In the genomic region with DNA sequence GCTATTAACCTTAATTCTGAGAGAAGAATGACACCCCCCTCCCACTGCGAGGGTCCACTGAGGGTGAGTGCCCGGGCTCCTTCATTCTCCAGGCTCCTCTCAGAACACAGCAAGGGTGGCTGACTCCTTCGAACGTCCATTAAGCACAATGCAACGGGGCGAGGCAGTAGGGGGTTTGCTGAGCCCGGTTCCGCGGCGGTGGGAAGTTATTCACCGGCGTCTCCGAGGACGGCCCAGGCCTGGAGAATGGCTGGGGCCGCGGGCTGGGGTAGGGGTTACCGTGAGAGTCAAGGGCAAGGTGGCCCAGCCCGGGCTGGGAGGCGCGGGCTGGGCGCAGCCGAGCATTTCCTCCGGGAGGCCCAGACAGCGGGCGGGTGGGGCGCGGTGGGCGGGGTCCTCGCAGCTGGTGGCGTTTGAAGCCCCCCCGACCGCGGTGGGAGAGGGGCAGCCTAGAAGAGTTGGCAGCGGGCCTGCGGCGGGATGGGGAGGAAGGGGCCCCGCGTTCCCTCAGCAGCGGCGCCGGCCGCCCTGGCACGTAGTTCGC, we compare ENCODE assay signal across 8 cellular contexts. TPM values are rescaled to one million over a fixed set of nuclear protein-coding genes. Genes with fewer than 3 reads are reported as not detected.
A peak's percentile ranks its signal among the peaks of the same experiment; 100 is the strongest.
DNase-seq lines count a peak whose midpoint lies in the region; ATAC-seq, FAIRE-seq and TF ChIP-seq lines count a peak whose summit lies in the region.

No MANE protein-coding gene starts in this region.

- CTCF ChIA-PET in CD4-positive, alpha-beta memory T cell (lab: Charles Lee; ENCODE audit: partially characterized antibody): interaction anchor here (0.8 to 4.9 kb wide), 12 partner anchors 40 to 163 kb away, joined by 3 to 37 read pairs (median 5); no protein-coding TSS in a partner anchor

- peak overlapping the region; percentile 93 to 99 (median 97) for H3K27ac Mint-ChIP-seq in CD4-positive, alpha-beta memory T cell

- H3K27ac ChIP-seq in CD4-positive, alpha-beta memory T cell (ENCODE audit: low read depth, low read length): peak overlapping the region; percentile 92
- H3K27ac ChIP-seq in gastroesophageal sphincter (peak overlapping the region; percentile 96 to 100 (median 100)), neutrophil (peak overlapping the region; percentile 100)

- POLR2A ChIA-PET in CD4-positive, alpha-beta memory T cell (lab: Charles Lee; ENCODE audit: partially characterized antibody): interaction anchor here (0.6 to 9.1 kb wide), 33 partner anchors 10 to 163 kb away, joined by 3 to 528 read pairs (median 8); no protein-coding TSS in a partner anchor

- peaks cover 0 to 2% (median 0%) of the 10 kb centered on the region in 8 donors for H3K9me3 Mint-ChIP-seq in CD4-positive, alpha-beta memory T cell

- peaks cover 36% of the 10 kb centered on the region for H3K4me1 ChIP-seq in CD4-positive, alpha-beta memory T cell (ENCODE audit: insufficient read depth, low read length)
- peaks cover 0 to 43% (median 10%) of the 10 kb centered on the region in 3 donors for H3K4me1 ChIP-seq in gastroesophageal sphincter
- H3K4me1 ChIP-seq in neutrophil (ENCODE audit: control insufficient read depth in 1 of 2, insufficient read depth in 1 of 2, low read depth in 1 of 2, low read length in 1 of 2): peaks cover 48 to 49% of the 10 kb centered on the region in 2 experiments

- ATAC-seq in GM21717 (IDR thresholded peaks at IDR 0.05; ENCODE audit: unreplicated experiment) (peak; percentile 8), gastroesophageal sphincter (peak; percentile 5)

- peak overlapping the region; percentile 86 to 93 (median 90) for H3K4me3 Mint-ChIP-seq in CD4-positive, alpha-beta memory T cell

- peaks cover 7 to 19% of the 10 kb centered on the region in 2 donors for H3K36me3 Mint-ChIP-seq in CD4-positive, alpha-beta memory T cell

- TF ChIP-seq EP300 in gastroesophageal sphincter (IDR thresholded peaks at IDR 0.05): no peak

- H3K4me3 ChIP-seq in CD4-positive, alpha-beta memory T cell (ENCODE audit: low read length in 2 of 2): peak overlapping the region; percentile 7 to 77
- H3K4me3 ChIP-seq in gastroesophageal sphincter (peak overlapping the region; percentile 68 to 94), neutrophil (ENCODE audit: low read depth in 1 of 2, low read length in 1 of 2) (peak overlapping the region; percentile 97 to 99)

- 0% methylated on average over 2 of the region's 44 CpGs for WGBS in gastroesophageal sphincter (ENCODE audit: low coverage in 1 of 2), 2 donors

- H3K9me3 ChIP-seq in CD4-positive, alpha-beta memory T cell (ENCODE audit: control insufficient read depth in 1 of 2, low read length in 2 of 2): no peaks in the 10 kb centered on the region
- H3K9me3 ChIP-seq in gastroesophageal sphincter (peaks cover 0 to 4% (median 0%) of the 10 kb centered on the region in 3 donors), neutrophil (no peaks in the 10 kb centered on the region)

- no peaks in the 10 kb centered on the region for H3K27me3 ChIP-seq in CD4-positive, alpha-beta memory T cell (ENCODE audit: insufficient read depth, low read length)
- H3K27me3 ChIP-seq in gastroesophageal sphincter (no peaks in the 10 kb centered on the region), neutrophil (no peaks in the 10 kb centered on the region)

- H3K27me3 Mint-ChIP-seq in CD4-positive, alpha-beta memory T cell: no peaks in the 10 kb centered on the region

- H3K36me3 ChIP-seq in CD4-positive, alpha-beta memory T cell (ENCODE audit: insufficient read depth, low read length): no peaks in the 10 kb centered on the region
- peaks cover 0 to 3% of the 10 kb centered on the region in 2 donors for H3K36me3 ChIP-seq in gastroesophageal sphincter
- H3K36me3 ChIP-seq in neutrophil: peaks cover 5% of the 10 kb centered on the region

- no peak for TF ChIP-seq POLR2A in gastroesophageal sphincter (IDR thresholded peaks at IDR 0.05)

- peak in 1 of 5 donors; percentile 73 for DNase-seq in CD4-positive, alpha-beta memory T cell
- DNase-seq in NCI-H1092 treated with DMSO at 0.1 percent for 48 hours (lab: John Stamatoyannopoulos, UW) (peak; percentile 48), urothelium cell line (ENCODE audit: low spot score) (peak; percentile 53), NCI-H510A (lab: John Stamatoyannopoulos, UW) (no peak)
- DNase-seq in activated T-helper 9 cell treated with anti-CD3 and anti-CD28 coated beads, Interleukin-2, amount 50 U/mL, for 16 hours (ENCODE audit: low read depth): peak; percentile 46

- TF ChIP-seq CTCF in gastroesophageal sphincter (IDR thresholded peaks at IDR 0.05) (peak in 1 of 4 experiments; percentile 15), neutrophil (IDR thresholded peaks at IDR 0.05) (no peak)

- intact Hi-C loops in CD4-positive, alpha-beta memory T cell (cut with micrococcal nuclease): loop anchor here (5.0 to 10.0 kb wide), 2 partner anchors 123 to 331 kb away; partner anchors contain the start of gene MTMR10

- H3K4me1 Mint-ChIP-seq in CD4-positive, alpha-beta memory T cell: peaks cover 21 to 41% (median 31%) of the 10 kb centered on the region in 4 donors

- no peak for FAIRE-seq in urothelium cell line (lab: Jason Lieb, UNC)

RNA-seq across cellular contexts. Expression of gene KLF13, which starts 1.1 kb away (rescaled TPM):
- 100 to 1,000 TPM; 197 to 202 TPM for total RNA-seq in CD4-positive, alpha-beta memory T cell
- 10 to 100 TPM; 22.0 to 82.2 TPM for polyA plus RNA-seq in CD4-positive, alpha-beta memory T cell
- 100 to 1,000 TPM in 1 of 4 donors, 10 to 100 TPM in 3; 49.7 to 106 (median 76.1) TPM for total RNA-seq in gastroesophageal sphincter

Comparison
In these comparisons a context has a peak if more than half of its experiments do, and no peak if none do; other contexts are left out.
1. H3K4me3 ChIP-seq: peak in every context shown above with its lines; median percentile 98 in neutrophil; 81 in gastroesophageal sphincter; 42 in CD4-positive, alpha-beta memory T cell.